Comparison of ENCODE assay signal across 8 cellular contexts in the genomic region with DNA sequence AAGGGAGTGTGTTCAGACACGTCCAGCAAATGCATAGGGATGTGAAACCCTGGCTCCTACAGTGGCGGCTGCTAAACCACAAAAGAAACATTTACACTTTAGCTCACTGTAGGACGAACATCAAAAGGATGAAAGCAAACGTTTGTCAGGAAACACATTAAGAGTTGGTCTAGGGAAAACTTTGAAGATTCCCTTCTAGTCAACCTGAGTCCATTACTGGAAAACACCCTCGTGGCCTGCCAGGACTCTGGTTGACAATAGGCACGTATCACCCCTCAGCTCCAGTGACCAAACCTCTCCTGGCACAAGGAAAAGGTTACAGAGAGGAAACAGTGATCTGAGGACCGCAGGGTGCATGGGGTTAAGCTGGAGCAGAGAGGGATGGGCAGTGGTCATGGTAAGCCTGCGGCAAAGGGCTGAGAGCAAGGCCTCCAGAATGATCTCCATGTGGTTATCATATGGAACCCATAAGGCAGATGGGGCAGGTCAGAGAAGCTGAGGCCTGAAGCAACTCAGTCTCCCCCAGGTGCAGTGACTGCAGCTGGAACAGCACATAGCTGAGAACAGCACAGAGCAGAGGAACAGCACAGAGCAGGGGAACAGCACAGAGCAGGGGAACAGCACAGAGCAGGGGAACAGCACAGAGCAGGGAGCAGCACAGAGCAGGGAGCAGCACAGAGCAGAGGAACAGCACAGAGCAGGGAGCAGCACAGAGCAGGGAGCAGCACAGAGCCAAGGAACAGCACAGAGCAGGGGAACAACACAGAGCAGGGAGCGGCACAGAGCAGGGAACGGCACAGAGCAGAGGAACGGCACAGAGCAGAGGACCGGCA. TPM values are rescaled to one million over a fixed set of nuclear protein-coding genes. Genes with fewer than 3 reads are reported as not detected.
DNase-seq lines count a peak whose midpoint lies in the region; ATAC-seq lines count a peak whose summit lies in the region.

No MANE protein-coding gene starts in this region.

- no peak overlapping the region for H3K4me3 ChIP-seq in Jurkat, Clone E6-1 (ENCODE audit: low read length)

- ATAC-seq in GM21515 (IDR thresholded peaks at IDR 0.05; ENCODE audit: unreplicated experiment) (peak; percentile 90), GM21381 (IDR thresholded peaks at IDR 0.05; ENCODE audit: unreplicated experiment) (no peak), sciatic nerve (no peak)

- intact Hi-C loops in sciatic nerve (cut with DNase I) = no loop called here

- DNase-seq in CD1c-positive myeloid dendritic cell (ENCODE audit: extremely low spot score) (peak; percentile 87), epithelial cell of prostate (ENCODE audit: low read depth, low spot score) (no peak), sciatic nerve (ENCODE audit: low spot score) (no peak), dermis blood vessel endothelial cell (no peak), middle frontal gyrus (ENCODE audit: extremely low spot score, low spot score) (no peak)
- DNase-seq in Jurkat, Clone E6-1 (ENCODE audit: low read depth, low spot score) = peak; percentile 65

- peak overlapping the region; percentile 8 for H3K27ac ChIP-seq in epithelial cell of prostate

RNA-seq across cellular contexts. Expression of a gene that starts 49.9 kb away (rescaled TPM):
- polyA plus RNA-seq in Jurkat, Clone E6-1 (2012; ENCODE audit: insufficient read depth, insufficient read length) = 0.66 TPM
- total RNA-seq in sciatic nerve (31.7 TPM), dermis blood vessel endothelial cell (93.0 and 99.0 TPM in 2 replicates)

Comparison
In these comparisons a context has a peak if more than half of its experiments do, and no peak if none do; other contexts are left out.
1. DNase-seq: peak in CD1c-positive myeloid dendritic cell (single experiment) and Jurkat, Clone E6-1 (single experiment); none in epithelial cell of prostate (single experiment), sciatic nerve (single experiment), dermis blood vessel endothelial cell (single experiment) and middle frontal gyrus (single experiment).